Comparison of ENCODE assay signal across 8 cellular contexts in the genomic region with DNA sequence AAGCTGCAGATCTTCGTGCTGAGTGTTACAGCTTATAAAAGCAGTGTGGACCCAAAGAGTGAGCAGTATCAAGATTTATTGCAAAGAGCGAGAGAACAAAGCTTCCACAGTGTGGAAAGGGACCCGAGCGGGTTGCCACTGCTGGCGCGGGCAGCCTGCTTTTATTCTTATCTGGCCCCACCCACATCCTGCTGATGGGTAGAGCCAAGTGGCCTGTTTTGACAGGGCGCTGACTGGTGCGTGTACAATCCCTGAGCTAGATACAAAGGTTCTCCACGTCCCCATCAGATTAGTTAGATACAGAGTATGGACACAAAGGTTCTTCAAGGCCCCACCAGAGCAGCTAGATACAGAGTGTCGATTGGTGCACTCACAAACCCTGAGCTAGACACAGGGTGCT. TPM values are rescaled to one million over a fixed set of nuclear protein-coding genes. Genes with fewer than 3 reads are reported as not detected.
DNase-seq lines count a peak whose midpoint lies in the region; ATAC-seq and TF ChIP-seq lines count a peak whose summit lies in the region.
"Not testable (repeated sequence)": the region's sequence is repeated elsewhere in the genome, so short reads cannot be mapped to it uniquely, and the experiment has no call there.

No MANE protein-coding gene starts in this region.

- not testable (repeated sequence) for H2AFZ ChIP-seq in neural progenitor cell (replicated peaks)

- H3K79me2 ChIP-seq in neural progenitor cell (ENCODE audit: low read depth) = not testable (repeated sequence)

- H3F3A ChIP-seq in neural progenitor cell (ENCODE audit: low read depth) = not testable (repeated sequence)

- peak overlapping the region in 7 of 8 donors; percentile 37 to 93 (median 88) for H3K27ac Mint-ChIP-seq in CD8-positive, alpha-beta memory T cell
- H3K27ac Mint-ChIP-seq in activated T-helper 17 cell treated with anti-CD3 and anti-CD28 coated beads, Interleukin-2, amount 50 U/mL, for 72 hours = not testable (repeated sequence)
- peak overlapping the region; percentile 74 for H3K27ac Mint-ChIP-seq in neural progenitor cell

- TF ChIP-seq CTCF in neural progenitor cell (IDR thresholded peaks at IDR 0.05); testis (IDR thresholded peaks at IDR 0.05): not testable (repeated sequence)

- not testable (repeated sequence) for TF ChIP-seq POLR2A in testis (IDR thresholded peaks at IDR 0.05)

- H3K36me3 ChIP-seq in CD8-positive, alpha-beta memory T cell (ENCODE audit: insufficient read depth, low read length); SJCRH30; neural progenitor cell; testis (ENCODE audit: low read depth, missing control alignments): not testable (repeated sequence)

- not testable (repeated sequence) for H3K9me3 ChIP-seq in CD8-positive, alpha-beta memory T cell (ENCODE audit: low read length); SJCRH30 (replicated peaks); neural progenitor cell (ENCODE audit: low read depth); testis

- intact Hi-C loops in testis (cut with DNase I; ENCODE audit: low total_unique reads) = not testable (repeated sequence)

- not testable (repeated sequence) for H3K36me3 Mint-ChIP-seq in CD8-positive, alpha-beta memory T cell; activated T-helper 17 cell treated with anti-CD3 and anti-CD28 coated beads, Interleukin-2, amount 50 U/mL, for 72 hours (ENCODE audit: low read depth); neural progenitor cell

- H4K20me1 ChIP-seq in neural progenitor cell (ENCODE audit: low read depth) = not testable (repeated sequence)

- H3K4me2 ChIP-seq in neural progenitor cell = not testable (repeated sequence)

- not testable (repeated sequence) for H3K27me3 Mint-ChIP-seq in CD8-positive, alpha-beta memory T cell; activated T-helper 17 cell treated with anti-CD3 and anti-CD28 coated beads, Interleukin-2, amount 50 U/mL, for 72 hours; neural progenitor cell (ENCODE audit: insufficient read depth, low read depth)

- H3K4me3 ChIP-seq in CD8-positive, alpha-beta memory T cell (ENCODE audit: low read length); neural progenitor cell: not testable (repeated sequence)
- H3K4me3 ChIP-seq in SJCRH30 (peak overlapping the region; percentile 49), testis (peak overlapping the region in 1 of 2 donors; percentile 41)

- peak overlapping the region; percentile 48 to 89 (median 77) for H3K4me3 Mint-ChIP-seq in CD8-positive, alpha-beta memory T cell
- peak overlapping the region; percentile 79 for H3K4me3 Mint-ChIP-seq in activated T-helper 17 cell treated with anti-CD3 and anti-CD28 coated beads, Interleukin-2, amount 50 U/mL, for 72 hours
- H3K4me3 Mint-ChIP-seq in neural progenitor cell = peak overlapping the region; percentile 30

- H3K27ac ChIP-seq in CD8-positive, alpha-beta memory T cell (ENCODE audit: low read depth, low read length); neural progenitor cell; testis: not testable (repeated sequence)
- H3K27ac ChIP-seq in SJCRH30 = peak overlapping the region; percentile 34

- not testable (repeated sequence) for ATAC-seq in activated T-helper 17 cell treated with anti-CD3 and anti-CD28 coated beads, Interleukin-2, amount 50 U/mL, for 72 hours (replicated peaks); left lobe of liver

- DNase-seq in CD8-positive, alpha-beta memory T cell = peak in 1 of 5 donors; percentile 12
- DNase-seq in SJCRH30 (peak; percentile 29 to 32), left lobe of liver (ENCODE audit: low spot score) (peak; percentile 10), testis (peak; percentile 86)
- DNase-seq in activated CD4-positive, alpha-beta T cell treated with anti-CD3 and anti-CD28 coated beads, Interleukin-2, amount 50 U/mL, for 1 hour = peak; percentile 12
- peak; percentile 5 for DNase-seq in central memory CD4-positive, alpha-beta T cell
- not testable (repeated sequence) for DNase-seq in neural progenitor cell (ENCODE audit: low spot score)

- not testable (repeated sequence) for H3K4me1 Mint-ChIP-seq in CD8-positive, alpha-beta memory T cell; activated T-helper 17 cell treated with anti-CD3 and anti-CD28 coated beads, Interleukin-2, amount 50 U/mL, for 72 hours; neural progenitor cell

- POLR2A ChIA-PET in CD8-positive, alpha-beta memory T cell (lab: Charles Lee) = not testable (repeated sequence)

- not testable (repeated sequence) for H3K9me3 Mint-ChIP-seq in CD8-positive, alpha-beta memory T cell; activated T-helper 17 cell treated with anti-CD3 and anti-CD28 coated beads, Interleukin-2, amount 50 U/mL, for 72 hours; neural progenitor cell

- H3K27me3 ChIP-seq in CD8-positive, alpha-beta memory T cell (ENCODE audit: insufficient read depth, low read length, poor library complexity, severe bottlenecking); SJCRH30; neural progenitor cell; testis: not testable (repeated sequence)

- WGBS in testis, 2 donors = 28 to 48% methylated on average over 9 to 10 of the region's 10 CpGs

- H3K9ac ChIP-seq in neural progenitor cell = not testable (repeated sequence)

- not testable (repeated sequence) for H3K4me1 ChIP-seq in CD8-positive, alpha-beta memory T cell (ENCODE audit: insufficient read depth, low read length); SJCRH30; neural progenitor cell; testis

- CTCF ChIA-PET in CD8-positive, alpha-beta memory T cell (lab: Charles Lee) = not testable (repeated sequence)

RNA-seq across cellular contexts. Expression of a gene that starts 15.5 kb away (rescaled TPM):
- 10 to 100 TPM; 59.1 to 62.7 TPM for total RNA-seq in CD8-positive, alpha-beta memory T cell
- polyA plus RNA-seq in CD8-positive, alpha-beta memory T cell = 82.0 TPM
- total RNA-seq in SJCRH30 (2014; rRNA removed; shearing (Covaris generic)) = 35.1 and 36.2 TPM in 2 replicates
- total RNA-seq in activated T-helper 17 cell treated with anti-CD3 and anti-CD28 coated beads, Interleukin-2, amount 50 U/mL, for 72 hours = 10 to 100 TPM; 72.1 to 78.5 TPM
- total RNA-seq in left lobe of liver (27.7 TPM), neural progenitor cell (ENCODE audit: low replicate concordance) (60.2 and 80.5 TPM in 2 replicates), testis (10 to 100 TPM; 46.5 to 48.1 TPM)
- 25.3 TPM for polyA plus RNA-seq in testis (ENCODE audit: insufficient read depth, low read depth, low replicate concordance)
